Comparison of ENCODE assay signal across 27 cellular contexts in genomic region chr2:210713122-210713521, GRCh38.
A peak's percentile ranks its signal among the peaks of the same experiment; 100 is the strongest.
DNase-seq lines count a peak whose midpoint lies in the region; ATAC-seq, FAIRE-seq and TF ChIP-seq lines count a peak whose summit lies in the region.
"Had no signal": no experiment of that assay in that cellular context is flagged by ENCODE, and none has a peak within 500 bp of the region (broad histone marks: within the 10 kb centered on the region; RNA-seq: fewer than 3 reads in every experiment).

No MANE protein-coding gene starts in this region.

- no peak overlapping the region for H3K23ac ChIP-seq in H9 (ENCODE audit: insufficient read length, low read depth, low read length)

- TF ChIP-seq POLR2A in HepG2 (IDR thresholded peaks at IDR 0.05; ENCODE audit: insufficient read depth in 1 of 2, low read depth in 2 of 2, low read length in 2 of 2), result no peak

- H3K4me1 Mint-ChIP-seq in H9, result peaks cover 20 to 29% of the 10 kb centered on the region in 2 experiments
- no peaks in the 10 kb centered on the region for H3K4me1 Mint-ChIP-seq in activated CD4-positive, alpha-beta memory T cell treated with anti-CD3 and anti-CD28 coated beads for 36 hours (ENCODE audit: low read depth)

- H2BK15ac ChIP-seq in H9 (ENCODE audit: low read depth, low read length), result no peak overlapping the region

- DNase-seq in H9, result peak; percentile 28
- peak; percentile 26 for DNase-seq in SK-N-DZ (ENCODE audit: low spot score)
- no peak for DNase-seq in HepG2 (ENCODE audit: low spot score)
- DNase-seq in activated CD4-positive, alpha-beta memory T cell treated with anti-CD3 and anti-CD28 coated beads for 36 hours, result no peak
- no peak for DNase-seq in D721Med (ENCODE audit: insufficient read length, low spot score)
- DNase-seq: 8988T; CD8-positive, alpha-beta T cell; DMS153; GDM1; GOT3; HFFc6; IMR-90; NCI-H1694; NCI-H2081 treated with DMSO at 0.1 percent for 48 hours; NCI-H2171 treated with DMSO at 0.1 percent for 48 hours; NCI-H524 treated with DMSO at 0.1 percent for 48 hours; OCI-M1; SJCRH30; T-helper 1 cell had no signal

- no peak overlapping the region for H4K91ac ChIP-seq in H9 (ENCODE audit: insufficient read length, low read depth, low read length)

- TF ChIP-seq EP300 in HepG2 (IDR thresholded peaks at IDR 0.05; ENCODE audit: low read depth in 2 of 2, low read length in 2 of 2) (no peak), HepG2 (CRISPR knock-in tag; IDR thresholded peaks at IDR 0.05; ENCODE audit: borderline replicate concordance) (no peak)

- no peak for TF ChIP-seq RAD21 in HepG2 (CRISPR knock-in tag; IDR thresholded peaks at IDR 0.05)

- no peak overlapping the region for H2AK5ac ChIP-seq in H9 (ENCODE audit: insufficient read length, low read length)

- H3K27me3 Mint-ChIP-seq in H9 (ENCODE audit: low read depth), result no peaks in the 10 kb centered on the region
- no peaks in the 10 kb centered on the region for H3K27me3 Mint-ChIP-seq in activated CD4-positive, alpha-beta memory T cell treated with anti-CD3 and anti-CD28 coated beads for 36 hours

- H3K36me3 ChIP-seq in HepG2 (replicated peaks in 1 of 2; ENCODE audit: control insufficient read depth in 1 of 2, insufficient read depth in 2 of 2, low read length in 2 of 2), result no peaks in the 10 kb centered on the region
- H3K36me3 ChIP-seq: BLaER1 treated with 17β-estradiol and CSF1 and Interleukin-3, amounts not matched to agents 10 nM and 100 nM; SJCRH30 had no signal

- POLR2A ChIA-PET in HepG2 (lab: Yijun Ruan, JAX), result no interaction called here
- POLR2A ChIA-PET in activated CD4-positive, alpha-beta memory T cell treated with anti-CD3 and anti-CD28 coated beads for 36 hours (lab: Charles Lee), result no interaction called here

- H3K4me1 ChIP-seq in H9 (ENCODE audit: insufficient read depth, low read length) (no peaks in the 10 kb centered on the region; the same call in 1 of the 2 replicates), HepG2 (ENCODE audit: insufficient read depth, low read length) (no peaks in the 10 kb centered on the region)
- H3K4me1 ChIP-seq: SJCRH30 had no signal

- no peak overlapping the region for H3K4ac ChIP-seq in H9 (ENCODE audit: low read depth, low read length)

- peak; percentile 16; the same call in 1 of the 2 replicates for TF ChIP-seq CTCF in 22Rv1 (IDR thresholded peaks at IDR 0.05)
- no peak for TF ChIP-seq CTCF in H9 (conservative IDR thresholded peaks at IDR 0.05)
- TF ChIP-seq CTCF in HepG2 (CRISPR knock-in tag; IDR thresholded peaks at IDR 0.05), result no peak
- no peak for TF ChIP-seq CTCF in D721Med (IDR thresholded peaks at IDR 0.05; ENCODE audit: insufficient read depth, missing control alignments)

- no peaks in the 10 kb centered on the region for H3K36me3 Mint-ChIP-seq in H9 (ENCODE audit: insufficient read depth in 1 of 3, low read depth in 3 of 3)
- no peaks in the 10 kb centered on the region for H3K36me3 Mint-ChIP-seq in activated CD4-positive, alpha-beta memory T cell treated with anti-CD3 and anti-CD28 coated beads for 36 hours
- H3K36me3 Mint-ChIP-seq: CD8-positive, alpha-beta T cell had no signal

- FAIRE-seq in HepG2 (lab: Jason Lieb, UNC) (no peak), D721Med (lab: Jason Lieb, UNC) (no peak)
- FAIRE-seq: GM12891, HTR-8/SVneo, RCC 7860 had no signal

- H2BK20ac ChIP-seq in H9 (ENCODE audit: low read depth, low read length, poor library complexity, severe bottlenecking), result no peak overlapping the region

- H3K56ac ChIP-seq in H9 (ENCODE audit: insufficient read length, low read depth, low read length), result no peak overlapping the region

- no peak overlapping the region for H2BK5ac ChIP-seq in H9 (ENCODE audit: insufficient read length, low read length)

- no peak overlapping the region for H3K14ac ChIP-seq in H9 (ENCODE audit: insufficient read depth, low read length)

- CTCF ChIA-PET in HepG2 (lab: Yijun Ruan, JAX; ENCODE audit: low intra/inter-chr PET ratio, low total read pairs), result no interaction called here
- CTCF ChIA-PET in activated CD4-positive, alpha-beta memory T cell treated with anti-CD3 and anti-CD28 coated beads for 36 hours (lab: Charles Lee), result no interaction called here

- peak; percentile 81 for ATAC-seq in HepG2
- no peak for ATAC-seq in HG03571 (IDR thresholded peaks at IDR 0.05; ENCODE audit: unreplicated experiment)
- ATAC-seq in GM19452 (IDR thresholded peaks at IDR 0.05; ENCODE audit: unreplicated experiment), result no peak
- ATAC-seq: CD8-positive, alpha-beta T cell had no signal

- no peak overlapping the region for H3K27ac ChIP-seq in 22Rv1
- H3K27ac ChIP-seq in H9 (ENCODE audit: insufficient read length, low read depth, low read length), result no peak overlapping the region
- H3K27ac ChIP-seq in HepG2 (ENCODE audit: extremely low read length, insufficient read depth, low read length), result no peak overlapping the region
- H3K27ac ChIP-seq: BLaER1 treated with 17β-estradiol and CSF1 and Interleukin-3, amounts not matched to agents 10 nM and 100 nM; KMS-11; SJCRH30 had no signal

- intact Hi-C loops in HepG2 (cut with micrococcal nuclease; ENCODE audit: unreplicated experiment), result no loop called here
- intact Hi-C loops in activated CD4-positive, alpha-beta memory T cell treated with anti-CD3 and anti-CD28 coated beads for 36 hours (cut with micrococcal nuclease), result no loop called here

- H3K4me3 Mint-ChIP-seq in H9, result no peak overlapping the region
- H3K4me3 Mint-ChIP-seq in activated CD4-positive, alpha-beta memory T cell treated with anti-CD3 and anti-CD28 coated beads for 36 hours, result no peak overlapping the region
- H3K4me3 Mint-ChIP-seq: CD8-positive, alpha-beta T cell; HFFc6 had no signal

- no peak overlapping the region for H3K4me3 ChIP-seq in HepG2 (replicated peaks in 1 of 3; ENCODE audit: insufficient read depth in 1 of 3, low read depth in 2 of 3, low read length in 3 of 3)
- H3K4me3 ChIP-seq: BLaER1 treated with 17β-estradiol and CSF1 and Interleukin-3, amounts not matched to agents 10 nM and 100 nM; SJCRH30 had no signal

- no peak overlapping the region for H2BK120ac ChIP-seq in H9 (ENCODE audit: low read depth, low read length, poor library complexity, severe bottlenecking)

- H3K9me3 ChIP-seq in H9 (ENCODE audit: control insufficient read depth, low read depth, low read length) (no peaks in the 10 kb centered on the region), HepG2 (ENCODE audit: low read length) (no peaks in the 10 kb centered on the region)
- H3K9me3 ChIP-seq: BLaER1 treated with 17β-estradiol and CSF1 and Interleukin-3, amounts not matched to agents 10 nM and 100 nM; SJCRH30 had no signal

- H3K79me1 ChIP-seq in H9 (ENCODE audit: insufficient read depth, low read depth, low read length, poor library complexity, severe bottlenecking), result no peaks in the 10 kb centered on the region

- H3K27me3 ChIP-seq in H9 (ENCODE audit: insufficient read depth, low read length) (no peaks in the 10 kb centered on the region), HepG2 (ENCODE audit: control insufficient read depth in 1 of 2, insufficient read depth in 2 of 2, low read length in 2 of 2) (no peaks in the 10 kb centered on the region)
- H3K27me3 ChIP-seq: BLaER1 treated with 17β-estradiol and CSF1 and Interleukin-3, amounts not matched to agents 10 nM and 100 nM; SJCRH30 had no signal

- H3K18ac ChIP-seq in H9 (ENCODE audit: insufficient read length, low read depth, low read length), result no peak overlapping the region

- H3K4me2 ChIP-seq in H9 (ENCODE audit: insufficient read depth, insufficient read length, low read length) (no peak overlapping the region), HepG2 (ENCODE audit: low read depth, low read length) (no peak overlapping the region)
- H3K4me2 ChIP-seq: BLaER1 treated with 17β-estradiol and CSF1 and Interleukin-3, amounts not matched to agents 10 nM and 100 nM; KMS-11 had no signal

- H3K79me2 ChIP-seq in H9 (ENCODE audit: insufficient read depth, low read length), result no peaks in the 10 kb centered on the region
- no peaks in the 10 kb centered on the region for H3K79me2 ChIP-seq in HepG2 (ENCODE audit: insufficient read depth, low read length)

- no peak overlapping the region for H4K8ac ChIP-seq in H9 (replicated peaks; ENCODE audit: insufficient read length, low read depth, low read length)

- BruUV-seq in HepG2 (replicated peaks; lab: Mats Ljungman, UMichigan), result no TSS peak

- H3K9me3 Mint-ChIP-seq in H9, result no peaks in the 10 kb centered on the region
- no peaks in the 10 kb centered on the region for H3K9me3 Mint-ChIP-seq in activated CD4-positive, alpha-beta memory T cell treated with anti-CD3 and anti-CD28 coated beads for 36 hours
- H3K9me3 Mint-ChIP-seq: CD8-positive, alpha-beta T cell had no signal

- no peak overlapping the region for H3K27ac Mint-ChIP-seq in H9
- no peak overlapping the region for H3K27ac Mint-ChIP-seq in activated CD4-positive, alpha-beta memory T cell treated with anti-CD3 and anti-CD28 coated beads for 36 hours
- H3K27ac Mint-ChIP-seq: CD8-positive, alpha-beta T cell; HFFc6 had no signal

- no peaks in the 10 kb centered on the region for H3K23me2 ChIP-seq in H9 (ENCODE audit: insufficient read length, low read depth, low read length, poor library complexity, severe bottlenecking)

- no peak overlapping the region for H2AFZ ChIP-seq in H9 (ENCODE audit: low read length)
- H2AFZ ChIP-seq in HepG2 (ENCODE audit: low read length), result no peak overlapping the region

- no peak overlapping the region for H3K9ac ChIP-seq in H9 (ENCODE audit: extremely low read depth, insufficient read length, low read length)
- no peak overlapping the region for H3K9ac ChIP-seq in HepG2 (ENCODE audit: insufficient read depth, low read depth, low read length)
- H3K9ac ChIP-seq: BLaER1 treated with 17β-estradiol and CSF1 and Interleukin-3, amounts not matched to agents 10 nM and 100 nM; KMS-11 had no signal

- no peak overlapping the region for H2BK12ac ChIP-seq in H9 (ENCODE audit: insufficient read length, low read depth, low read length)

- H4K20me1 ChIP-seq in H9 (ENCODE audit: control insufficient read depth, insufficient read depth, insufficient read length), result no peaks in the 10 kb centered on the region
- no peaks in the 10 kb centered on the region for H4K20me1 ChIP-seq in HepG2 (ENCODE audit: insufficient read depth, low read length)
- H4K20me1 ChIP-seq: BLaER1 treated with 17β-estradiol and CSF1 and Interleukin-3, amounts not matched to agents 10 nM and 100 nM had no signal

- no CpG with 5 or more reads among the region's 2 CpGs for WGBS in H9 (ENCODE audit: extremely low coverage, insufficient read length, low lambda C conversion rate)
- 0% methylated on average over 2 of the region's 2 CpGs for WGBS in HepG2 (ENCODE audit: low lambda C conversion rate)

- H4K5ac ChIP-seq in H9 (ENCODE audit: insufficient read length, low read depth, low read length), result no peak overlapping the region

- H3T11ph ChIP-seq in H9 (ENCODE audit: low read length), result no peak overlapping the region

- in situ Hi-C loops in HepG2 (cut with HindIII; ENCODE audit: extremely low pct_ligation_motif_present, low pct_unique_long_range_greater_than_20kb), result no loop called here

TF ChIP-seq in HepG2, 621 proteins besides CTCF, POLR2A, EP300 and RAD21 (continues in another document):
- TF ChIP-seq PPARG (CRISPR knock-in tag; conservative IDR thresholded peaks at IDR 0.05), result no peak

Comparison
In these comparisons a context has a peak if more than half of its experiments do, and no peak if none do; other contexts are left out.
1. DNase-seq: peak in H9 (single experiment) and SK-N-DZ (single experiment); none in HepG2 (single experiment), activated CD4-positive, alpha-beta memory T cell treated with anti-CD3 and anti-CD28 coated beads for 36 hours (single experiment) and D721Med (single experiment).